Comparison of ENCODE assay signal across 11 cellular contexts in the genomic region with DNA sequence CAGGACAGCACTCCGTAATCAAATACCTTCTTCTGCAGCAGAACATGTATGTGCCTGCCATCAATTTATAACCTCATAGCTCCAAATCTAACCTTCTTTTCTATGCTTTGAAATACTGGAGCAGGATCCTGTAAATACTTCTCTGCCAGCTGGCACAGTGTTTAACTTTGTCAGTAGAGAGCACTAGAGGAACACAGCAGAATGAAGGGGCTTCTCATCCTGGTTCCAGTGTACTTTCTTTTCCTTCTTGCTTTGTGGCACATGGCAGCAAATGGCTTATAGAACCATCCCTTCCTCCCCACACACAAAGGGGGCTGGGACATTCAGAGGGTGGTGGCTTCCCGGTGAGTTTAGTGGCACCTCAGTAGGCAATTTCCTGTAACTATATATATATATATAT. TPM values are rescaled to one million over a fixed set of nuclear protein-coding genes. Genes with fewer than 3 reads are reported as not detected.
A peak's percentile ranks its signal among the peaks of the same experiment; 100 is the strongest.
DNase-seq lines count a peak whose midpoint lies in the region; ATAC-seq, FAIRE-seq and TF ChIP-seq lines count a peak whose summit lies in the region.
"Had no signal": no experiment of that assay in that cellular context is flagged by ENCODE, and none has a peak within 500 bp of the region (broad histone marks: within the 10 kb centered on the region; RNA-seq: fewer than 3 reads in every experiment).

No MANE protein-coding gene starts in this region.

- POLR2A ChIA-PET in H1 (lab: Charles Lee; ENCODE audit: partially characterized antibody), result interaction anchor here (0.8 to 6.6 kb wide), 5 partner anchors 10 to 273 kb away, joined by 3 to 66 read pairs (median 3); no protein-coding TSS in a partner anchor

- H3K27ac ChIP-seq in H1 (ENCODE audit: low read depth, low read length), result no peak overlapping the region
- H3K27ac ChIP-seq: SJSA1 had no signal

- no peak overlapping the region for H3K23ac ChIP-seq in H1 (ENCODE audit: insufficient read length)

- H3K9me3 Mint-ChIP-seq in activated naive CD4-positive, alpha-beta T cell treated with anti-CD3 and anti-CD28 coated beads, Interleukin-2, amount 50 U/mL, for 72 hours, result no peaks in the 10 kb centered on the region
- H3K9me3 Mint-ChIP-seq: central memory CD8-positive, alpha-beta T cell had no signal

- no peak overlapping the region for H3K14ac ChIP-seq in H1 (ENCODE audit: insufficient read length)

- TF ChIP-seq CTCF in AG09309 (IDR thresholded peaks at IDR 0.05; ENCODE audit: control insufficient read depth, insufficient read depth, low read depth, low read length, missing control alignments) (peak; percentile 27), H1 (IDR thresholded peaks at IDR 0.05; ENCODE audit: control extremely low read depth in 1 of 3, insufficient read depth in 1 of 3, low read depth in 1 of 3, low read length in 3 of 3) (peak in 2 of 3 experiments; percentile 33 to 56; a peak in 2 of 4 replicates)

- CTCF ChIA-PET in H1 (lab: Charles Lee; ENCODE audit: partially characterized antibody), result interaction anchor here (0.5 to 6.0 kb wide), 19 partner anchors 17 to 437 kb away, joined by 3 to 40 read pairs (median 3); no protein-coding TSS in a partner anchor

- H2BK120ac ChIP-seq in H1 (replicated peaks; ENCODE audit: low read depth, low read length), result no peak overlapping the region

- H3K27me3 ChIP-seq in H1 (replicated peaks in 1 of 4; ENCODE audit: control insufficient read depth in 3 of 4, extremely low read depth in 1 of 4, insufficient read depth in 3 of 4, low read length in 3 of 4), result no peaks in the 10 kb centered on the region
- H3K27me3 ChIP-seq: SJSA1 had no signal

- no peak for TF ChIP-seq EP300 in H1 (IDR thresholded peaks at IDR 0.05; ENCODE audit: borderline replicate concordance in 1 of 2, low read depth in 2 of 2, low read length in 2 of 2)

- H3K4me3 ChIP-seq in AG09309 (ENCODE audit: control insufficient read depth, low read depth, low read length) (no peak overlapping the region), H1 (ENCODE audit: extremely low read depth in 1 of 4, insufficient read depth in 2 of 4, low read depth in 3 of 4, low read length in 4 of 4) (no peak overlapping the region)
- H3K4me3 ChIP-seq: SJSA1 had no signal

- peaks cover 11 to 23% of the 10 kb centered on the region in 2 experiments for H3K79me2 ChIP-seq in H1 (ENCODE audit: control insufficient read depth in 1 of 2, insufficient read depth in 2 of 2, low read length in 2 of 2)

- ATAC-seq in GM19351 (IDR thresholded peaks at IDR 0.05; ENCODE audit: unreplicated experiment) (no peak), GM19395 (IDR thresholded peaks at IDR 0.05; ENCODE audit: unreplicated experiment) (no peak)
- no peak for ATAC-seq in activated naive CD4-positive, alpha-beta T cell treated with anti-CD3 and anti-CD28 coated beads, Interleukin-2, amount 50 U/mL, for 72 hours

- peak overlapping the region; percentile 67 for H4K91ac ChIP-seq in H1 (replicated peaks; ENCODE audit: insufficient read length, low read length)

- TF ChIP-seq RAD21 in H1 (IDR thresholded peaks at IDR 0.05 in 1 of 2, conservative IDR thresholded peaks at IDR 0.05 in 1 of 2; ENCODE audit: low read depth in 2 of 2, low read length in 2 of 2), result peak; percentile 60 to 73

- no peak overlapping the region for H3K27ac Mint-ChIP-seq in activated naive CD4-positive, alpha-beta T cell treated with anti-CD3 and anti-CD28 coated beads, Interleukin-2, amount 50 U/mL, for 72 hours

- H2AFZ ChIP-seq in H1 (ENCODE audit: low read length), result no peak overlapping the region

- no peak overlapping the region for H3K4ac ChIP-seq in H1 (replicated peaks; ENCODE audit: insufficient read length, low read depth, low read length)

- no peaks in the 10 kb centered on the region for H3K36me3 ChIP-seq in H1 (ENCODE audit: control insufficient read depth in 2 of 4, insufficient read depth in 4 of 4, low read length in 3 of 4)

- TF ChIP-seq POLR2A in H1 (IDR thresholded peaks at IDR 0.05; ENCODE audit: control extremely low read depth in 1 of 2, low read depth in 2 of 2, low read length in 2 of 2), result no peak

- H2BK20ac ChIP-seq in H1 (ENCODE audit: low read length), result 0 out of 2 replicates have a peak overlapping the region, but pooled peaks have one; percentile 6

- H3K4me1 ChIP-seq in H1 (replicated peaks in 1 of 4; ENCODE audit: control insufficient read depth in 3 of 4, insufficient read depth in 4 of 4, low read length in 3 of 4), result peaks cover 10 to 18% (median 14%) of the 10 kb centered on the region in 4 experiments

- H3K9me3 ChIP-seq in H1 (ENCODE audit: insufficient read depth in 2 of 2, low read depth in 1 of 2, low read length in 1 of 2), result no peaks in the 10 kb centered on the region
- H3K9me3 ChIP-seq: SJSA1 had no signal

- H3K56ac ChIP-seq in H1 (replicated peaks; ENCODE audit: insufficient read length, low read depth, low read length), result no peak overlapping the region

- H4K8ac ChIP-seq in H1 (ENCODE audit: extremely low read depth, insufficient read depth, low read length), result no peak overlapping the region

- H4K20me1 ChIP-seq in H1 (replicated peaks in 1 of 2; ENCODE audit: control insufficient read depth in 1 of 2, insufficient read depth in 2 of 2, low read length in 2 of 2), result no peaks in the 10 kb centered on the region

- H2BK15ac ChIP-seq in H1 (ENCODE audit: low read length), result 0 out of 2 replicates have a peak overlapping the region, but pooled peaks have one; percentile 2

- WGBS in H1 (ENCODE audit: extremely low coverage in 1 of 2, insufficient coverage in 1 of 2, insufficient read length in 1 of 2, insufficient replicate concordance in 2 of 2, low coverage in 1 of 2, low lambda C conversion rate in 2 of 2, missing lambda C conversion rate in 1 of 2), 2 experiments, result 86% methylated on average over 2 of the region's 2 CpGs; no CpG with 5 or more reads in 1 of the 2 experiments

- peaks cover 5% of the 10 kb centered on the region; the same call in 1 of the 2 replicates for H3K79me1 ChIP-seq in H1 (ENCODE audit: low read depth, low read length)

- DNase-seq in AG09309 (ENCODE audit: low read depth), result no peak
- peak; percentile 48 for DNase-seq in ELR (ENCODE audit: low read depth)
- DNase-seq in NCI-H69 (lab: John Stamatoyannopoulos, UW), result peak; percentile 70
- DNase-seq in H1 (ENCODE audit: low read depth in 1 of 2, low spot score in 2 of 2), result no peak
- no peak for DNase-seq in activated naive CD4-positive, alpha-beta T cell treated with anti-CD3 and anti-CD28 coated beads, Interleukin-2, amount 50 U/mL, for 72 hours (ENCODE audit: low spot score in 2 of 2)
- DNase-seq in activated naive CD4-positive, alpha-beta T cell treated with Interleukin-2 at 50 U/mL for 16 hours, result no peak
- DNase-seq: COR-L47 had no signal

- no peak overlapping the region for H3K9ac ChIP-seq in H1 (replicated peaks in 1 of 4; ENCODE audit: extremely low read depth in 1 of 4, low read depth in 3 of 4, low read length in 3 of 4)

- no peak overlapping the region for H2BK5ac ChIP-seq in H1 (ENCODE audit: low read depth, low read length)

- H4K5ac ChIP-seq in H1 (ENCODE audit: insufficient read length, low read depth, low read length), result no peak overlapping the region

- H2BK12ac ChIP-seq in H1 (ENCODE audit: low read depth, low read length), result no peak overlapping the region

- no peak overlapping the region; the same call in 1 of the 2 replicates for H2AK5ac ChIP-seq in H1 (ENCODE audit: low read depth, low read length)

- H3K18ac ChIP-seq in H1 (ENCODE audit: extremely low read depth, low read length), result no peak overlapping the region

- peaks cover 15 to 16% of the 10 kb centered on the region in 2 donors for H3K36me3 Mint-ChIP-seq in activated naive CD4-positive, alpha-beta T cell treated with anti-CD3 and anti-CD28 coated beads, Interleukin-2, amount 50 U/mL, for 72 hours

- H3K4me2 ChIP-seq in H1 (ENCODE audit: insufficient read depth in 1 of 2, low read depth in 2 of 2, low read length in 2 of 2), result peak overlapping the region in 1 of 2 experiments; percentile 97; a peak in 2 of 4 replicates

- FAIRE-seq in H1 (lab: Jason Lieb, UNC), result no peak

- H3K23me2 ChIP-seq in H1 (ENCODE audit: low read depth, low read length), result peaks cover 11% of the 10 kb centered on the region

TF ChIP-seq in H1, 55 proteins besides CTCF, POLR2A, EP300 and RAD21:
- TF ChIP-seq, protein P1, sequence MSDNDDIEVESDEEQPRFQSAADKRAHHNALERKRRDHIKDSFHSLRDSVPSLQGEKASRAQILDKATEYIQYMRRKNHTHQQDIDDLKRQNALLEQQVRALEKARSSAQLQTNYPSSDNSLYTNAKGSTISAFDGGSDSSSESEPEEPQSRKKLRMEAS (IDR thresholded peaks at IDR 0.05), result 0 out of 2 replicates have a peak, but pooled peaks have one; percentile 11
- no peak for TF ChIP-seq SP2 (IDR thresholded peaks at IDR 0.05; ENCODE audit: low read length)

RNA-seq across cellular contexts. Expression of a gene that starts 3.8 kb away (rescaled TPM):
- 75.6 and 77.2 TPM in 2 replicates for total RNA-seq in H1 (2021; fragmentation: NEBNext Ultra II Directional; extraction: Animal tissue kit (Norgen Biotek cat#: 25700))
- 41.1 and 45.0 TPM in 2 replicates for polyA plus RNA-seq in H1 (2011; rRNA removed)
- polyA plus RNA-seq in H1 (2011; cell fraction: cytosol; rRNA removed), result 53.5 TPM
- polyA plus RNA-seq in H1 (2011; cell fraction: nucleus; rRNA removed), result 45.3 TPM
- polyA plus RNA-seq in H1 (2012, experiment 1 of 2), result 39.7 to 54.0 TPM (median 49.6 TPM) in 4 replicates
- 15.1 TPM for polyA plus RNA-seq in H1 (2012, experiment 2 of 2)
- 28.3 TPM for polyA plus RNA-seq in H1 (2013, experiment 1 of 2)
- polyA plus RNA-seq in H1 (2013, experiment 2 of 2), result 27.8 TPM
- polyA minus RNA-seq in H1 (2011; rRNA and poly(A)+ RNA removed), result 177 and 211 TPM in 2 replicates
- polyA minus RNA-seq in H1 (2011; cell fraction: cytosol; rRNA and poly(A)+ RNA removed), result 70.6 TPM
- 72.6 TPM for polyA minus RNA-seq in H1 (2011; cell fraction: nucleus; rRNA and poly(A)+ RNA removed)
- total RNA-seq in activated naive CD4-positive, alpha-beta T cell treated with anti-CD3 and anti-CD28 coated beads, Interleukin-2, amount 50 U/mL, for 72 hours, result 10 to 100 TPM; 40.7 to 41.7 TPM

Comparison
In these comparisons a context has a peak if more than half of its experiments do, and no peak if none do; other contexts are left out.
1. DNase-seq: peak in ELR (single experiment) and NCI-H69 (single experiment); none in AG09309 (single experiment), H1 (0 of 2), activated naive CD4-positive, alpha-beta T cell treated with anti-CD3 and anti-CD28 coated beads, Interleukin-2, amount 50 U/mL, for 72 hours (0 of 2) and activated naive CD4-positive, alpha-beta T cell treated with Interleukin-2 at 50 U/mL for 16 hours (single experiment).